8 cellular contexts compared by ENCODE assay signal in genomic region chr11:112961146-112961668, GRCh38. TPM values are rescaled to one million over a fixed set of nuclear protein-coding genes. Genes with fewer than 3 reads are reported as not detected.
DNase-seq lines count a peak whose midpoint lies in the region; ATAC-seq and TF ChIP-seq lines count a peak whose summit lies in the region.

TSS of gene NCAM1 (plus strand) at chr11:112961420.

- no peaks in the 10 kb centered on the region for H3K36me3 ChIP-seq in muscle layer of colon (ENCODE audit: insufficient read depth, low read length)
- no peaks in the 10 kb centered on the region for H3K36me3 ChIP-seq in tibial artery

- H3K9ac ChIP-seq in muscle layer of colon (ENCODE audit: low read length) = no peak within 1 kb of the TSS

- H3K4me1 Mint-ChIP-seq in activated CD8-positive, alpha-beta T cell treated with anti-CD3 and anti-CD28 coated beads, Interleukin-2, amount 10 ng/mL, durations not matched to agents 7 days and 5 days (ENCODE audit: low read depth) = peaks cover 11% of the 10 kb centered on the region

- H3K4me3 ChIP-seq in muscle layer of colon (ENCODE audit: low read depth in 1 of 2, low read length in 2 of 2) (peak within 1 kb of the TSS; percentile 73 to 82), tibial artery (peak within 1 kb of the TSS; percentile 50 to 61)

- peaks cover 3% of the 10 kb centered on the region for H3K36me3 Mint-ChIP-seq in activated CD8-positive, alpha-beta T cell treated with anti-CD3 and anti-CD28 coated beads, Interleukin-2, amount 10 ng/mL, durations not matched to agents 7 days and 5 days (ENCODE audit: low read depth)

- CTCF ChIA-PET in activated CD8-positive, alpha-beta T cell treated with anti-CD3 and anti-CD28 coated beads, Interleukin-2, amount 10 ng/mL, durations not matched to agents 7 days and 5 days (lab: Charles Lee) = no interaction called here

- TF ChIP-seq CTCF in tibial artery (IDR thresholded peaks at IDR 0.05) = no peak

- H3K27ac Mint-ChIP-seq in activated CD8-positive, alpha-beta T cell treated with anti-CD3 and anti-CD28 coated beads, Interleukin-2, amount 10 ng/mL, durations not matched to agents 7 days and 5 days = no peak within 1 kb of the TSS

- no peaks in the 10 kb centered on the region for H3K9me3 ChIP-seq in muscle layer of colon (ENCODE audit: low read length)
- H3K9me3 ChIP-seq in tibial artery = no peaks in the 10 kb centered on the region

- intact Hi-C loops in tibial artery (cut with DNase I; ENCODE audit: low total_unique reads) = no loop called here

- H3K4me3 Mint-ChIP-seq in activated CD8-positive, alpha-beta T cell treated with anti-CD3 and anti-CD28 coated beads, Interleukin-2, amount 10 ng/mL, durations not matched to agents 7 days and 5 days = peak within 1 kb of the TSS; percentile 74

- peaks cover 0 to 16% of the 10 kb centered on the region in 2 donors for H3K27me3 ChIP-seq in muscle layer of colon (ENCODE audit: control insufficient read depth in 1 of 2, insufficient read depth in 2 of 2, low read length in 2 of 2)
- peaks cover 0 to 55% of the 10 kb centered on the region in 2 donors for H3K27me3 ChIP-seq in tibial artery

- H3K27ac ChIP-seq in muscle layer of colon (ENCODE audit: low read depth, low read length) (peak within 1 kb of the TSS; percentile 58), tibial artery (no peak within 1 kb of the TSS)

- POLR2A ChIA-PET in activated CD8-positive, alpha-beta T cell treated with anti-CD3 and anti-CD28 coated beads, Interleukin-2, amount 10 ng/mL, durations not matched to agents 7 days and 5 days (lab: Charles Lee) = no interaction called here

- H3K4me1 ChIP-seq in muscle layer of colon (ENCODE audit: insufficient read depth, low read length) = peaks cover 5% of the 10 kb centered on the region
- peaks cover 0 to 29% (median 26%) of the 10 kb centered on the region in 4 donors for H3K4me1 ChIP-seq in tibial artery

- H3K27me3 Mint-ChIP-seq in activated CD8-positive, alpha-beta T cell treated with anti-CD3 and anti-CD28 coated beads, Interleukin-2, amount 10 ng/mL, durations not matched to agents 7 days and 5 days (ENCODE audit: low read depth) = peaks cover 60% of the 10 kb centered on the region

- no peaks in the 10 kb centered on the region for H3K9me3 Mint-ChIP-seq in activated CD8-positive, alpha-beta T cell treated with anti-CD3 and anti-CD28 coated beads, Interleukin-2, amount 10 ng/mL, durations not matched to agents 7 days and 5 days (ENCODE audit: insufficient read depth)

- ATAC-seq in activated CD8-positive, alpha-beta T cell treated with anti-CD3 and anti-CD28 coated beads, Interleukin-2, amount 10 ng/mL, durations not matched to agents 7 days and 5 days = peak; percentile 71
- ATAC-seq in GM19463 (IDR thresholded peaks at IDR 0.05; ENCODE audit: unreplicated experiment) = no peak

- DNase-seq in activated gamma-delta T cell treated with Interleukin-2 at 50 U/mL for 16 hours (peak; percentile 7), activated gamma-delta T cell (lab: John Stamatoyannopoulos, UW) (no peak), NCI-H2171 (lab: John Stamatoyannopoulos, UW) (peak; percentile 94), fibroblast of the conjunctiva (ENCODE audit: low read depth) (peak; percentile 22), tibial artery (peak in 1 of 2 donors; percentile 25)
- peak; percentile 51 for DNase-seq in activated CD8-positive, alpha-beta T cell treated with anti-CD3 and anti-CD28 coated beads, Interleukin-2, amount 10 ng/mL, durations not matched to agents 7 days and 5 days

RNA-seq across cellular contexts. Expression of gene NCAM1, which starts in this region (rescaled TPM):
- total RNA-seq in activated CD8-positive, alpha-beta T cell treated with anti-CD3 and anti-CD28 coated beads, Interleukin-2, amount 10 ng/mL, durations not matched to agents 7 days and 5 days = 1 to 10 TPM; 1.4 to 1.8 TPM
